Comparison of ENCODE assay signal across 22 cellular contexts in the genomic region with DNA sequence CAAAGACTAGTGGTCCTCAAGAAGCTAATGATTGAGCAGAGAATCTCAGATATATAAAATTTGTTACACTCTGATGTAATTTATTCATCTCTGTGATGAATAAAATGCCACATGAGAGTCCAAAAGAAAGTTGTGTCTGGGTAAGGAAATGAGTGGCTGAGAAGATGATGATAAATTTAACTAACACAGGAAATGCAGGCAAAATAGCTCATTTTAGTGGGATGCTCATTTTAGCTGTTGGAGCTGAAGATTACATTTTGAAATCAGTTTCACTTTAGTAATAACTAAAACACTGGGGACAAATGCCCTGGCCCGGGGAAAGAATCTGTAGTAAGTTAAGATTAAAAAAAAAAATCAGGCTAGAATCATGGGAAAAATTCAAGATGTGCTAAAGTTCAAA. TPM values are rescaled to one million over a fixed set of nuclear protein-coding genes. Genes with fewer than 3 reads are reported as not detected.
DNase-seq lines count a peak whose midpoint lies in the region; ATAC-seq, FAIRE-seq and TF ChIP-seq lines count a peak whose summit lies in the region.
"Had no signal": no experiment of that assay in that cellular context is flagged by ENCODE, and none has a peak within 500 bp of the region (broad histone marks: within the 10 kb centered on the region; RNA-seq: fewer than 3 reads in every experiment).

No MANE protein-coding gene starts in this region.

- no peak for TF ChIP-seq EP300 in GM12878 (IDR thresholded peaks at IDR 0.05; ENCODE audit: borderline replicate concordance in 1 of 2, control insufficient read depth in 1 of 2, low read depth in 2 of 2, low read length in 2 of 2)

- no peaks in the 10 kb centered on the region for H3K9me3 Mint-ChIP-seq in nephron

- intact Hi-C loops in A673 (cut with micrococcal nuclease; ENCODE audit: unreplicated experiment) (no loop called here), GM12878 (cut with micrococcal nuclease; ENCODE audit: unreplicated experiment) (loop anchor here (5.0 kb wide), 1 partner anchor 48 kb away; no protein-coding TSS in a partner anchor), upper lobe of right lung (cut with DNase I) (no loop called here)

- H3K9ac ChIP-seq in GM12878 (ENCODE audit: control insufficient read depth, insufficient read depth, low read length) = no peak overlapping the region

- peak overlapping the region; percentile 15 to 55 (median 51) for H3K27ac Mint-ChIP-seq in nephron
- H3K27ac Mint-ChIP-seq: type B pancreatic cell had no signal

- H4K20me1 ChIP-seq in GM12878 (ENCODE audit: control insufficient read depth, insufficient read depth) = no peaks in the 10 kb centered on the region

- H3K4me2 ChIP-seq in GM12878 (ENCODE audit: control insufficient read depth, insufficient read depth) = peak overlapping the region; percentile 0; the same call in 1 of the 2 replicates
- H3K4me2 ChIP-seq: hepatocyte, PC-9 had no signal

- SMC1A ChIA-PET in GM12878 (lab: Charles Lee; ENCODE audit: uncharacterized antibody, unreplicated experiment) = interaction anchor here (0.6 to 2.3 kb wide), 21 partner anchors 9 to 764 kb away, joined by 3 to 13 read pairs (median 4); no protein-coding TSS in a partner anchor

- H3K36me3 ChIP-seq in A673 (ENCODE audit: insufficient read depth, low read length, poor library complexity, severe bottlenecking) (no peaks in the 10 kb centered on the region), GM12878 (ENCODE audit: control insufficient read depth in 2 of 2, insufficient read depth in 2 of 2, low read length in 1 of 2) (no peaks in the 10 kb centered on the region), upper lobe of right lung (no peaks in the 10 kb centered on the region)
- H3K36me3 ChIP-seq: esophagus squamous epithelium had no signal

- in situ Hi-C loops in GM12878 (cut with MboI) = no loop called here

- no peaks in the 10 kb centered on the region for H3K27me3 ChIP-seq in A673 (replicated peaks; ENCODE audit: insufficient read depth, low read depth, low read length, poor library complexity)
- H3K27me3 ChIP-seq in GM12878 (replicated peaks in 1 of 2; ENCODE audit: control insufficient read depth in 2 of 2, insufficient read depth in 2 of 2, low read length in 1 of 2) = no peaks in the 10 kb centered on the region
- no peaks in the 10 kb centered on the region for H3K27me3 ChIP-seq in upper lobe of right lung
- H3K27me3 ChIP-seq: esophagus squamous epithelium, hepatocyte had no signal

- FAIRE-seq in GM18507 (lab: Jason Lieb, UNC) (peak; percentile 61), GM12878 (lab: Jason Lieb, UNC) (no peak)
- FAIRE-seq: GM12891, keratinocyte had no signal

- no peaks in the 10 kb centered on the region for H3K27me3 Mint-ChIP-seq in nephron (ENCODE audit: low read depth)
- H3K27me3 Mint-ChIP-seq: type B pancreatic cell had no signal

- TF ChIP-seq CTCF in A673 (conservative IDR thresholded peaks at IDR 0.05; ENCODE audit: low read depth, low read length) = no peak
- TF ChIP-seq CTCF in GM12878 (IDR thresholded peaks at IDR 0.05 in 2 of 3, conservative IDR thresholded peaks at IDR 0.05 in 1 of 3; ENCODE audit: control insufficient read depth in 2 of 3, extremely low read depth in 1 of 3, insufficient read depth in 1 of 3, low read depth in 3 of 3, low read length in 3 of 3) = no peak
- TF ChIP-seq CTCF in nephron (IDR thresholded peaks at IDR 0.05; ENCODE audit: unreplicated experiment in 3 of 3) = no peak
- no peak for TF ChIP-seq CTCF in upper lobe of right lung (IDR thresholded peaks at IDR 0.05)

- no peak for TF ChIP-seq POLR2A in GM12878 (IDR thresholded peaks at IDR 0.05; ENCODE audit: low read depth, low read length)

- H3K4me1 ChIP-seq in A673 (ENCODE audit: insufficient read depth, low read length, poor library complexity, severe bottlenecking) (peaks cover 30% of the 10 kb centered on the region), GM12878 (ENCODE audit: control insufficient read depth, insufficient read depth, low read length) (no peaks in the 10 kb centered on the region), upper lobe of right lung (peaks cover 7% of the 10 kb centered on the region)
- H3K4me1 ChIP-seq: esophagus squamous epithelium had no signal

- POLR2A ChIA-PET in A673 (lab: Charles Lee; ENCODE audit: low non-redundant PET) (no interaction called here), GM12878 (lab: Charles Lee) (no interaction called here)

- H3K9me3 ChIP-seq in A673 (ENCODE audit: low read depth, low read length, poor library complexity, severe bottlenecking) (no peaks in the 10 kb centered on the region), GM12878 (replicated peaks; ENCODE audit: control insufficient read depth, insufficient read depth, low read length) (no peaks in the 10 kb centered on the region), upper lobe of right lung (no peaks in the 10 kb centered on the region)
- H3K9me3 ChIP-seq: esophagus squamous epithelium had no signal

- H3K4me3 ChIP-seq in A673 (ENCODE audit: low read depth, low read length, poor library complexity, severe bottlenecking) (no peak overlapping the region), GM12878 (no peak overlapping the region), upper lobe of right lung (no peak overlapping the region)
- H3K4me3 ChIP-seq: esophagus squamous epithelium, hepatocyte, PC-9 had no signal

- RAD21 ChIA-PET in GM12878 (lab: Charles Lee; ENCODE audit: unreplicated experiment) = interaction anchor here (0.6 to 2.0 kb wide), 11 partner anchors 8 to 627 kb away, joined by 3 to 8 read pairs (median 3); a partner anchor contains a TSS

- WGBS in GM12878 (ENCODE audit: insufficient coverage, insufficient replicate concordance, low lambda C conversion rate, missing lambda C conversion rate) = 4% methylated on average over 1 of the region's 1 CpG

- BruUV-seq in A673 (replicated peaks; lab: Mats Ljungman, UMichigan) (no TSS peak), GM12878 (replicated peaks; lab: Mats Ljungman, UMichigan) (no TSS peak)

- no peak for TF ChIP-seq RAD21 in GM12878 (IDR thresholded peaks at IDR 0.05; ENCODE audit: insufficient read depth, low read depth, low read length)

- H3K27ac ChIP-seq in A673 (ENCODE audit: low read depth, low read length, poor library complexity, severe bottlenecking) (no peak overlapping the region), GM12878 (ENCODE audit: control insufficient read depth, insufficient read depth) (no peak overlapping the region), upper lobe of right lung (no peak overlapping the region)
- H3K27ac ChIP-seq: hepatocyte, PC-9 had no signal

- CTCF ChIA-PET in A673 (lab: Charles Lee) = no interaction called here
- CTCF ChIA-PET in GM12878 (lab: Yijun Ruan, JAX) = interaction anchor here (1.0 to 1.7 kb wide), 7 partner anchors 8 to 71 kb away, joined by 3 to 5 read pairs (median 3); no protein-coding TSS in a partner anchor

- H2AFZ ChIP-seq in GM12878 (ENCODE audit: control insufficient read depth, low read depth, low read length) = no peak overlapping the region
- H2AFZ ChIP-seq: hepatocyte, PC-9 had no signal

- peaks cover 7% of the 10 kb centered on the region for H3K36me3 Mint-ChIP-seq in nephron (ENCODE audit: low read depth)

- H3K4me3 Mint-ChIP-seq in nephron = no peak overlapping the region
- H3K4me3 Mint-ChIP-seq: neural crest cell, type B pancreatic cell had no signal

- ATAC-seq in GM12878 (peak; percentile 51), upper lobe of right lung (no peak)

- peaks cover 18% of the 10 kb centered on the region for H3K4me1 Mint-ChIP-seq in nephron

- peak; percentile 71 for DNase-seq in A673 (ENCODE audit: low spot score)
- no peak for DNase-seq in GM18507 (ENCODE audit: extremely low spot score, insufficient read length, low read depth)
- no peak for DNase-seq in GM12878 (ENCODE audit: low read depth, low spot score)
- DNase-seq in SW480 (ENCODE audit: low spot score) = no peak
- no peak for DNase-seq in Kasumi-1 (lab: John Stamatoyannopoulos, UW)
- DNase-seq in upper lobe of right lung = no peak
- no peak for DNase-seq in effector CD8-positive, alpha-beta T cell (lab: John Stamatoyannopoulos, UW)
- DNase-seq: activated effector memory CD4-positive, alpha-beta T cell treated with anti-CD3 and anti-CD28 coated beads, Interleukin-2, amount 50 U/mL, for 16 hours; central memory CD4-positive, alpha-beta T cell; esophagus squamous epithelium; mesendoderm; NCI-H1105 treated with DMSO at 0.1 percent for 48 hours; NCI-H82; PC-9; retina; stimulated activated naive CD4-positive, alpha-beta T cell treated with Interleukin-2 at 50 U/mL for 16 hours had no signal

- no peaks in the 10 kb centered on the region for H3K79me2 ChIP-seq in GM12878 (ENCODE audit: control insufficient read depth, insufficient read depth, low read length)
- H3K79me2 ChIP-seq: hepatocyte had no signal

TF ChIP-seq in GM12878, 131 proteins besides CTCF, POLR2A, EP300 and RAD21 (continues in another document):
- TF ChIP-seq GATAD2B (conservative IDR thresholded peaks at IDR 0.05; ENCODE audit: low read depth) (no peak), SRF (IDR thresholded peaks at IDR 0.05; ENCODE audit: low read depth in 2 of 2, low read length in 2 of 2) (no peak), BMI1 (IDR thresholded peaks at IDR 0.05; ENCODE audit: borderline replicate concordance) (no peak), SREBF1 (IDR thresholded peaks at IDR 0.05; ENCODE audit: low read length) (no peak), MYB (IDR thresholded peaks at IDR 0.05; ENCODE audit: borderline replicate concordance, low read depth, low read length) (no peak), KLF5 (IDR thresholded peaks at IDR 0.05; ENCODE audit: partially characterized antibody) (no peak), MTA2 (IDR thresholded peaks at IDR 0.05; ENCODE audit: low read depth) (no peak), IKZF2 (IDR thresholded peaks at IDR 0.05) (no peak; a peak in 1 of 4 replicates), SMC3 (IDR thresholded peaks at IDR 0.05; ENCODE audit: borderline replicate concordance, low read length) (no peak)

RNA-seq across cellular contexts. Expression of a gene that starts 35.2 kb away (rescaled TPM):
- 9.2 and 10.3 TPM in 2 replicates for total RNA-seq in A673 (2021)
- total RNA-seq in GM12878 (2013; cell fraction: nucleolus; rRNA removed) = 36.0 and 37.1 TPM in 2 replicates
- total RNA-seq in GM12878 (2014; rRNA removed) = 10.0 TPM in 2 replicates
- 8.2 and 8.5 TPM in 2 replicates for total RNA-seq in GM12878 (2014; rRNA removed; fragmentation: Illumina TruSeq; extraction: Trizol)
- 19.5 and 19.8 TPM in 2 replicates for total RNA-seq in GM12878 (2021)
- 1.4 TPM for polyA plus RNA-seq in GM12878 (2011; ENCODE audit: low read depth)
- polyA plus RNA-seq in GM12878 (2011; rRNA removed) = 73.3 and 82.1 TPM in 2 replicates
- 90.8 and 109 TPM in 2 replicates for polyA plus RNA-seq in GM12878 (2011; cell fraction: cytosol; rRNA removed)
- polyA plus RNA-seq in GM12878 (2011; cell fraction: nucleus; rRNA removed) = 115 and 120 TPM in 2 replicates
- 1.5 and 2.1 TPM in 2 replicates for polyA plus RNA-seq in GM12878 (2012)
- 15.1 and 17.0 TPM in 2 replicates for polyA plus RNA-seq in GM12878 (2014; fragmentation: Illumina TruSeq; extraction: Trizol)
- polyA plus RNA-seq in GM12878 (2014; fragmentation: Nextera tagmentation; extraction: Ambion mirVana) = 1 to 10 TPM; 5.3 to 7.1 TPM
- polyA plus RNA-seq in GM12878 (2014; rRNA removed) = 14.0 and 14.5 TPM in 2 replicates
- 1 to 10 TPM; 1.8 to 2.1 TPM for polyA plus RNA-seq in GM12878 (2016; fragmentation: Nextera tagmentation; extraction: Ambion mirVana)
- polyA minus RNA-seq in GM12878 (2011; rRNA and poly(A)+ RNA removed) = 147 and 158 TPM in 2 replicates
- 34.2 and 41.2 TPM in 2 replicates for polyA minus RNA-seq in GM12878 (2011; cell fraction: cytosol; rRNA and poly(A)+ RNA removed)
- polyA minus RNA-seq in GM12878 (2011; cell fraction: nucleus; rRNA and poly(A)+ RNA removed) = 88.0 and 122 TPM in 2 replicates
- 55.3 TPM for total RNA-seq in upper lobe of right lung
